ENCODE assay signal across 29 cellular contexts in genomic region chrX:100248894-100249493, GRCh38.
"Had no signal": no experiment of that assay in that cellular context is flagged by ENCODE, and none has a peak within 500 bp of the region (broad histone marks: within the 10 kb centered on the region; RNA-seq: fewer than 3 reads in every experiment).

No MANE protein-coding gene starts in this region.

- H3K27me3 ChIP-seq: body of pancreas, colonic mucosa, esophagus squamous epithelium, gastroesophageal sphincter had no signal

- H3K36me3 ChIP-seq: colonic mucosa, esophagus squamous epithelium, gastroesophageal sphincter, WERI-Rb-1 had no signal

- H3K27ac ChIP-seq: body of pancreas, colonic mucosa, epithelial cell of prostate, esophagus squamous epithelium, gastroesophageal sphincter, WERI-Rb-1 had no signal

- FAIRE-seq: endometrium, endothelial cell of umbilical vein had no signal

- H3K9me3 ChIP-seq: body of pancreas, colonic mucosa, esophagus squamous epithelium, gastroesophageal sphincter had no signal

- DNase-seq: activated B cell treated with CpG ODN at 0.5 μM for 24 hours; activated CD4-positive, alpha-beta T cell treated with anti-CD3 and anti-CD28 coated beads for 48 hours; activated CD4-positive, alpha-beta T cell treated with anti-CD3 and anti-CD28 coated beads, Interleukin-2, amount 50 U/mL, for 1 hour; activated CD4-positive, alpha-beta T cell treated with anti-CD3 and anti-CD28 coated beads, Interleukin-2, amount 50 U/mL, for 48 hours; activated CD8-positive, alpha-beta memory T cell treated with anti-CD3 and anti-CD28 coated beads for 24 hours; activated CD8-positive, alpha-beta T cell treated with anti-CD3 and anti-CD28 coated beads for 36 hours; activated effector memory CD4-positive, alpha-beta T cell treated with Interleukin-2 at 50 U/mL for 16 hours; activated gamma-delta T cell treated with Interleukin-2 at 50 U/mL for 16 hours; activated naive CD4-positive, alpha-beta T cell treated with anti-CD3 and anti-CD28 coated beads, Interleukin-2, amount 50 U/mL, for 16 hours; activated naive CD4-positive, alpha-beta T cell treated with Interleukin-2 at 50 U/mL for 16 hours; activated T-cell treated with anti-CD3 and anti-CD28 coated beads, Interleukin-2, amount 50 U/mL, for 4 hours; amniotic stem cell; anterior cingulate cortex; body of pancreas; caudate nucleus; colonic mucosa; effector CD8-positive, alpha-beta T cell; esophagus squamous epithelium; foreskin melanocyte; T-helper 1 cell; T-helper 17 cell; T1000; WERI-Rb-1 had no signal

- ATAC-seq: activated CD4-positive, CD25-positive, alpha-beta regulatory T cell treated with anti-CD3 and anti-CD28 coated beads, Interleukin-2, amount 50 U/mL, for 24 hours; activated CD8-positive, alpha-beta T cell treated with anti-CD3 and anti-CD28 coated beads for 36 hours; activated T-cell treated with anti-CD3 and anti-CD28 coated beads, Interleukin-2, amount 50 U/mL, for 4 hours; activated T-helper 17 cell treated with anti-CD3 and anti-CD28 coated beads, Interleukin-2, amount 50 U/mL, for 72 hours; body of pancreas; gastroesophageal sphincter; T-helper 17 cell had no signal

- H3K4me1 ChIP-seq: body of pancreas, colonic mucosa, esophagus squamous epithelium, gastroesophageal sphincter had no signal

- H3K4me3 ChIP-seq: body of pancreas, colonic mucosa, esophagus squamous epithelium, gastroesophageal sphincter had no signal
